8 cellular contexts compared by ENCODE assay signal in genomic region chr7:6271694-6272371, GRCh38. TPM values are rescaled to one million over a fixed set of nuclear protein-coding genes. Genes with fewer than 3 reads are reported as not detected.
DNase-seq lines count a peak whose midpoint lies in the region; ATAC-seq and TF ChIP-seq lines count a peak whose summit lies in the region.

No MANE protein-coding gene starts in this region.

- no peaks in the 10 kb centered on the region for H3K9me3 Mint-ChIP-seq in CD4-positive, alpha-beta memory T cell
- H3K9me3 Mint-ChIP-seq in brain: no peaks in the 10 kb centered on the region

- intact Hi-C loops in CD4-positive, alpha-beta memory T cell (cut with micrococcal nuclease): loop anchor here (5.0 kb wide), 1 partner anchor 110 kb away; no protein-coding TSS in a partner anchor
- intact Hi-C loops in Panc1 (cut with micrococcal nuclease; ENCODE audit: unreplicated experiment): no loop called here

- POLR2A ChIA-PET in CD4-positive, alpha-beta memory T cell (lab: Charles Lee; ENCODE audit: partially characterized antibody): interaction anchor here (0.6 to 1.9 kb wide), 5 partner anchors 9 to 41 kb away, joined by 3 to 8 read pairs (median 5); no protein-coding TSS in a partner anchor
- POLR2A ChIA-PET in Panc1 (lab: Charles Lee): interaction anchor here (0.5 to 1.0 kb wide), 2 partner anchors 13 to 35 kb away, joined by 3 read pairs; no protein-coding TSS in a partner anchor

- H3K36me3 ChIP-seq in CD4-positive, alpha-beta memory T cell (ENCODE audit: insufficient read depth, low read length): no peaks in the 10 kb centered on the region
- no peaks in the 10 kb centered on the region; the same call in 1 of the 2 replicates for H3K36me3 ChIP-seq in Panc1 (ENCODE audit: control insufficient read depth, insufficient read depth, low read length)

- CTCF ChIA-PET in CD4-positive, alpha-beta memory T cell (lab: Charles Lee; ENCODE audit: partially characterized antibody): interaction anchor here (1.1 to 3.1 kb wide), 4 partner anchors 11 to 49 kb away, joined by 3 to 16 read pairs (median 4); no protein-coding TSS in a partner anchor
- CTCF ChIA-PET in Panc1 (lab: Charles Lee): no interaction called here

- peaks cover 28% of the 10 kb centered on the region for H3K4me1 ChIP-seq in CD4-positive, alpha-beta memory T cell (ENCODE audit: insufficient read depth, low read length)
- peaks cover 32% of the 10 kb centered on the region for H3K4me1 ChIP-seq in Panc1 (ENCODE audit: control insufficient read depth, insufficient read depth, low read length)

- H3K4me3 Mint-ChIP-seq in CD4-positive, alpha-beta memory T cell: peak overlapping the region; percentile 89 to 94 (median 93)
- H3K4me3 Mint-ChIP-seq in brain: peak overlapping the region; percentile 92 to 99 (median 95)

- no TSS peak for BruUV-seq in Panc1 (replicated peaks; lab: Mats Ljungman, UMichigan)

- H3K4me1 Mint-ChIP-seq in CD4-positive, alpha-beta memory T cell: peaks cover 15 to 39% (median 25%) of the 10 kb centered on the region in 4 donors
- H3K4me1 Mint-ChIP-seq in brain: peaks cover 49% of the 10 kb centered on the region

- DNase-seq in CD4-positive, alpha-beta memory T cell: peak; percentile 12 to 57 (median 31)
- no peak for DNase-seq in Panc1 (ENCODE audit: low read depth, low spot score)
- DNase-seq in kidney tubule cell (ENCODE audit: low spot score): peak; percentile 9
- DNase-seq in stimulated activated CD8-positive, alpha-beta memory T cell treated with anti-CD3 and anti-CD28 coated beads, Interleukin-15, amount 100 ng/mL, for 24 hours (ENCODE audit: low read depth): peak; percentile 4
- DNase-seq in MV-4-11 (lab: John Stamatoyannopoulos, UW): no peak

- H3K36me3 Mint-ChIP-seq in CD4-positive, alpha-beta memory T cell: peaks cover 0 to 2% of the 10 kb centered on the region in 2 donors
- H3K36me3 Mint-ChIP-seq in brain: no peaks in the 10 kb centered on the region

- in situ Hi-C loops in Panc1 (cut with HindIII; ENCODE audit: low pct_unique_long_range_greater_than_20kb, low sequenced_read_pairs): no loop called here

- H3K9me3 ChIP-seq in CD4-positive, alpha-beta memory T cell (ENCODE audit: control insufficient read depth in 1 of 2, low read length in 2 of 2): no peaks in the 10 kb centered on the region
- no peaks in the 10 kb centered on the region for H3K9me3 ChIP-seq in Panc1 (ENCODE audit: control insufficient read depth, insufficient read depth, low read depth, low read length)

- peaks cover 7% of the 10 kb centered on the region for H3K27me3 ChIP-seq in CD4-positive, alpha-beta memory T cell (ENCODE audit: insufficient read depth, low read length)
- no peaks in the 10 kb centered on the region for H3K27me3 ChIP-seq in Panc1 (ENCODE audit: control insufficient read depth, insufficient read depth, low read length)

- no peak for TF ChIP-seq CTCF in Panc1 (IDR thresholded peaks at IDR 0.05)
- no peak for TF ChIP-seq CTCF in brain (conservative IDR thresholded peaks at IDR 0.05)

- peak overlapping the region; percentile 62 to 94 (median 78) for H3K27ac Mint-ChIP-seq in CD4-positive, alpha-beta memory T cell
- H3K27ac Mint-ChIP-seq in brain: peak overlapping the region; percentile 20 to 81 (median 64)

- ATAC-seq in GM21717 (IDR thresholded peaks at IDR 0.05; ENCODE audit: unreplicated experiment) (peak; percentile 13), Panc1 (peak; percentile 27), GM18858 (IDR thresholded peaks at IDR 0.05; ENCODE audit: unreplicated experiment) (no peak)

- peak overlapping the region; percentile 48 to 60 for H3K4me3 ChIP-seq in CD4-positive, alpha-beta memory T cell (ENCODE audit: low read length in 2 of 2)
- peak overlapping the region; percentile 83 to 93 for H3K4me3 ChIP-seq in Panc1 (ENCODE audit: low read depth in 2 of 2, low read length in 2 of 2)

- peak overlapping the region; percentile 34 for H3K27ac ChIP-seq in CD4-positive, alpha-beta memory T cell (ENCODE audit: low read depth, low read length)
- H3K27ac ChIP-seq in Panc1 (ENCODE audit: low read length): peak overlapping the region; percentile 78

- peaks cover 6 to 7% of the 10 kb centered on the region in 2 donors for H3K27me3 Mint-ChIP-seq in CD4-positive, alpha-beta memory T cell
- peaks cover 15% of the 10 kb centered on the region for H3K27me3 Mint-ChIP-seq in brain

RNA-seq across cellular contexts. Expression of gene CYTH3, which starts 0.6 kb away (rescaled TPM):
- total RNA-seq in CD4-positive, alpha-beta memory T cell: 1 to 10 TPM; 6.6 to 7.8 TPM
- polyA plus RNA-seq in CD4-positive, alpha-beta memory T cell: 1 to 10 TPM; 4.0 to 9.1 TPM
- 35.5 TPM for total RNA-seq in Panc1 (2021; ENCODE audit: unreplicated experiment)
- polyA plus RNA-seq in Panc1 (2012; ENCODE audit: insufficient read length): 41.6 TPM
- polyA plus RNA-seq in brain (ENCODE audit: insufficient read depth, low read depth, low replicate concordance): 18.4 TPM

Comparison
In these comparisons a context has a peak if more than half of its experiments do, and no peak if none do; other contexts are left out.
1. DNase-seq: peak in CD4-positive, alpha-beta memory T cell (5 of 5), kidney tubule cell (single experiment) and stimulated activated CD8-positive, alpha-beta memory T cell treated with anti-CD3 and anti-CD28 coated beads, Interleukin-15, amount 100 ng/mL, for 24 hours (single experiment); none in Panc1 (single experiment) and MV-4-11 (single experiment).